In genomic region chr6:52984247-52984646, GRCh38 we compare ENCODE assay signal across 8 cellular contexts.
DNase-seq lines count a peak whose midpoint lies in the region; ATAC-seq lines count a peak whose summit lies in the region.

No MANE protein-coding gene starts in this region.

- DNase-seq in activated CD4-positive, CD25-positive, alpha-beta regulatory T cell (lab: John Stamatoyannopoulos, UW): no peak
- DNase-seq in T-helper 9 cell (peak; percentile 23), NCI-H2081 treated with DMSO at 0.1 percent for 48 hours (lab: John Stamatoyannopoulos, UW) (no peak), DMS53 treated with DMSO at 0.1 percent for 48 hours (lab: John Stamatoyannopoulos, UW; ENCODE audit: unreplicated experiment) (no peak), dedifferentiated amniotic fluid mesenchymal stem cell (ENCODE audit: extremely low spot score) (no peak)
- peak; percentile 44 for DNase-seq in stimulated activated CD8-positive, alpha-beta memory T cell treated with anti-CD3 and anti-CD28 coated beads, Interleukin-4, amount 100 ng/mL, for 48 hours

- ATAC-seq in activated CD4-positive, CD25-positive, alpha-beta regulatory T cell treated with anti-CD3 and anti-CD28 coated beads, Interleukin-2, amount 50 U/mL, for 24 hours: peak; percentile 81 to 86
- peak; percentile 62 for ATAC-seq in HG03066 (IDR thresholded peaks at IDR 0.05; ENCODE audit: low read depth, unreplicated experiment)

Comparison
In these comparisons a context has a peak if more than half of its experiments do, and no peak if none do; other contexts are left out.
1. DNase-seq: peak in T-helper 9 cell (single experiment) and stimulated activated CD8-positive, alpha-beta memory T cell treated with anti-CD3 and anti-CD28 coated beads, Interleukin-4, amount 100 ng/mL, for 48 hours (single experiment); none in activated CD4-positive, CD25-positive, alpha-beta regulatory T cell (0 of 4), NCI-H2081 treated with DMSO at 0.1 percent for 48 hours (single experiment), DMS53 treated with DMSO at 0.1 percent for 48 hours (single experiment) and dedifferentiated amniotic fluid mesenchymal stem cell (single experiment).